Comparison of ENCODE assay signal across 8 cellular contexts in the genomic region with DNA sequence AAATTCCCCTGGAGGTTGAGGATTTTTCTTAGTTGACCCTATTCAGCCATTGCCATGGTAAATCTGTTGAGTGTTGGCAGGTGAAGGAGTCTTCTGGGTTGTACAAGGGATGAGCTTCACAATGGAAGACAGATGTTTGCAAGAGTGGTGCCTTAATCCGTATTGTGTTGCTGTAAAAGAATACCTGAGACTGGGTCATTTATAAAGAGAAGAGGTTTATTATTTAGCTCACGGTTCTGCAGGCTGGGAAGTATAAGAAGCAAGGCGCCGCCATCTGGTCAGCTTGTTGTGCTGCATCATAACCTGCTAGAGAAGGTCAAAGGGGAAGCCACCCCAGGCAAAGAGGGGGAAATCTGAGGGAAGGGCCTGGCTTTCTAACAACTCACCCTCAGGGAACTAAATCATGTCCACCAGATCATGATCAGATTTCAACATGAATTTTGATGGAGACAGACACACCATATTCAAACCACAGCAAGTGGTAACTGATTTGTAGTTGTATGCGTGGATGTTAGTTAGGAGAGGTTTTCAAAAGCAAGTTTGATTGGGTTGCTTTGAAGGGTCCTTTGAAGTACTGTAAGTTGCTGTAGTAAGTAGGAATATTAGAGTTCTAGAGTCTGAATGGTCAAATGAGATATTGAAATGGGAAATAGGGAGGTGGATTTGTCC. TPM values are rescaled to one million over a fixed set of nuclear protein-coding genes. Genes with fewer than 3 reads are reported as not detected.
DNase-seq lines count a peak whose midpoint lies in the region; ATAC-seq and TF ChIP-seq lines count a peak whose summit lies in the region.

No MANE protein-coding gene starts in this region.

- CTCF ChIA-PET in GM10248 (lab: Yijun Ruan, JAX): interaction anchor here (0.7 to 5.3 kb wide), 21 partner anchors 9 to 511 kb away, joined by 3 to 66 read pairs (median 5); partner anchors contain the start of gene FCHO2
- CTCF ChIA-PET in PC-3 (lab: Charles Lee): interaction anchor here (1.0 to 1.3 kb wide), 2 partner anchors 208 to 463 kb away, joined by 3 to 14 read pairs; no protein-coding TSS in a partner anchor

- no peaks in the 10 kb centered on the region for H3K27me3 ChIP-seq in PC-3 (ENCODE audit: low read length)
- H3K27me3 ChIP-seq in upper lobe of right lung: no peaks in the 10 kb centered on the region

- no peaks in the 10 kb centered on the region for H4K20me1 ChIP-seq in PC-3 (ENCODE audit: low read length)

- no peak overlapping the region for H2AFZ ChIP-seq in PC-3 (ENCODE audit: low read length)

- peaks cover 5% of the 10 kb centered on the region for H3K36me3 Mint-ChIP-seq in osteocyte (ENCODE audit: unreplicated experiment)

- H3K79me2 ChIP-seq in PC-3 (ENCODE audit: low read length): peaks cover 75% of the 10 kb centered on the region

- ATAC-seq in PC-3: no peak
- ATAC-seq in upper lobe of right lung: peak; percentile 28
- no peak for ATAC-seq in HG02840 (IDR thresholded peaks at IDR 0.05; ENCODE audit: low FRiP score, unreplicated experiment)

- POLR2A ChIA-PET in GM10248 (lab: Yijun Ruan, JAX): interaction anchor here (0.5 to 0.6 kb wide), 2 partner anchors 40 to 517 kb away, joined by 3 read pairs; no protein-coding TSS in a partner anchor
- POLR2A ChIA-PET in PC-3 (lab: Charles Lee; ENCODE audit: unreplicated experiment): no interaction called here

- H3K4me3 ChIP-seq in PC-3 (ENCODE audit: low read length) (peak overlapping the region; percentile 86), upper lobe of right lung (no peak overlapping the region)

- intact Hi-C loops in PC-3 (cut with micrococcal nuclease): loop anchor here (1.0 to 10.0 kb wide), 5 partner anchors 144 to 452 kb away; no protein-coding TSS in a partner anchor
- intact Hi-C loops in upper lobe of right lung (cut with DNase I): no loop called here

- DNase-seq in GM10248 (ENCODE audit: extremely low spot score) (peak; percentile 38), HuH-7 (ENCODE audit: low spot score) (peak; percentile 36), PC-3 (peak; percentile 61), glomerular visceral epithelial cell (ENCODE audit: extremely low spot score) (peak; percentile 67), osteocyte (ENCODE audit: extremely low spot score, unreplicated experiment) (no peak), upper lobe of right lung (peak; percentile 80)
- peak; percentile 35 for DNase-seq in activated effector memory CD4-positive, alpha-beta T cell treated with Interleukin-2 at 50 U/mL for 16 hours

- H3K27me3 Mint-ChIP-seq in osteocyte (ENCODE audit: unreplicated experiment): no peaks in the 10 kb centered on the region

- H3K4me1 ChIP-seq in PC-3 (ENCODE audit: insufficient read depth, low read length): peaks cover 33% of the 10 kb centered on the region
- peaks cover 19% of the 10 kb centered on the region for H3K4me1 ChIP-seq in upper lobe of right lung

- H3K9me3 ChIP-seq in PC-3 (ENCODE audit: low read length): no peaks in the 10 kb centered on the region
- no peaks in the 10 kb centered on the region for H3K9me3 ChIP-seq in upper lobe of right lung

- H3K36me3 ChIP-seq in PC-3 (ENCODE audit: low read depth, low read length) (no peaks in the 10 kb centered on the region; the same call in 1 of the 2 replicates), upper lobe of right lung (no peaks in the 10 kb centered on the region)

- peak overlapping the region; percentile 99 for H3K4me3 Mint-ChIP-seq in osteocyte (ENCODE audit: unreplicated experiment)

- TF ChIP-seq CTCF in GM10248 (IDR thresholded peaks at IDR 0.05; ENCODE audit: control extremely low read depth, extremely low read depth, low read depth, missing control alignments) (peak; percentile 83), PC-3 (conservative IDR thresholded peaks at IDR 0.05; ENCODE audit: low read depth, low read length) (peak; percentile 84), osteocyte (IDR thresholded peaks at IDR 0.05) (peak; percentile 72), upper lobe of right lung (IDR thresholded peaks at IDR 0.05) (peak; percentile 68)

- peak overlapping the region; percentile 87 for H3K4me2 ChIP-seq in PC-3 (ENCODE audit: low read length)

- peak overlapping the region; percentile 95; the same call in 1 of the 2 replicates for H3K9ac ChIP-seq in PC-3 (ENCODE audit: low read length)

- peaks cover 33% of the 10 kb centered on the region for H3K4me1 Mint-ChIP-seq in osteocyte (ENCODE audit: unreplicated experiment)

- H3K9me2 ChIP-seq in PC-3 (replicated peaks; ENCODE audit: low read length): no peaks in the 10 kb centered on the region

- no peaks in the 10 kb centered on the region for H3K9me3 Mint-ChIP-seq in osteocyte (ENCODE audit: unreplicated experiment)

- BruUV-seq in PC-3 (replicated peaks; lab: Mats Ljungman, UMichigan): no TSS peak

- no peaks in the 10 kb centered on the region for H3F3A ChIP-seq in PC-3 (ENCODE audit: low read length, unreplicated experiment)

- H3K27ac ChIP-seq in PC-3 (ENCODE audit: low read length) (no peak overlapping the region), upper lobe of right lung (no peak overlapping the region)

- peak overlapping the region; percentile 99 for H3K27ac Mint-ChIP-seq in osteocyte (ENCODE audit: unreplicated experiment)

RNA-seq across cellular contexts. Expression of gene TNPO1, which starts 2.5 kb away (rescaled TPM):
- 187 and 197 TPM in 2 replicates for total RNA-seq in PC-3 (2014; rRNA removed)
- 141 and 160 TPM in 2 replicates for total RNA-seq in osteocyte
- 106 TPM for total RNA-seq in upper lobe of right lung
